Comparison of ENCODE assay signal across 14 cellular contexts in genomic region chr1:164577291-164577690, GRCh38. TPM values are rescaled to one million over a fixed set of nuclear protein-coding genes. Genes with fewer than 3 reads are reported as not detected.
DNase-seq lines count a peak whose midpoint lies in the region; ATAC-seq and TF ChIP-seq lines count a peak whose summit lies in the region.
"Had no signal": no experiment of that assay in that cellular context is flagged by ENCODE, and none has a peak within 500 bp of the region (broad histone marks: within the 10 kb centered on the region; RNA-seq: fewer than 3 reads in every experiment).

No MANE protein-coding gene starts in this region.

- H3F3A ChIP-seq in neural cell (ENCODE audit: insufficient read depth, low read length, poor library complexity, severe bottlenecking), result peaks cover 5% of the 10 kb centered on the region

- intact Hi-C loops in heart left ventricle (cut with DNase I) (no loop called here), cardiac septum (cut with DNase I) (no loop called here), esophagus squamous epithelium (cut with DNase I) (no loop called here), upper lobe of right lung (cut with DNase I) (no loop called here), right lobe of liver (cut with DNase I) (no loop called here), sciatic nerve (cut with DNase I) (no loop called here)

- H3K79me2 ChIP-seq in neural cell (replicated peaks; ENCODE audit: insufficient read depth, low read length), result peaks cover 91% of the 10 kb centered on the region

- TF ChIP-seq CTCF in heart left ventricle (IDR thresholded peaks at IDR 0.05), result no peak
- TF ChIP-seq CTCF in esophagus squamous epithelium (IDR thresholded peaks at IDR 0.05), result no peak
- no peak for TF ChIP-seq CTCF in neural cell (IDR thresholded peaks at IDR 0.05; ENCODE audit: poor library complexity, severe bottlenecking)
- TF ChIP-seq CTCF in upper lobe of right lung (IDR thresholded peaks at IDR 0.05), result no peak
- no peak for TF ChIP-seq CTCF in right lobe of liver (IDR thresholded peaks at IDR 0.05)

- H4K20me1 ChIP-seq in neural cell (ENCODE audit: insufficient read depth), result no peaks in the 10 kb centered on the region

- H3K4me1 ChIP-seq in heart left ventricle (peaks cover 0 to 64% (median 25%) of the 10 kb centered on the region in 12 donors), esophagus squamous epithelium (peaks cover 5 to 64% (median 29%) of the 10 kb centered on the region in 3 donors), upper lobe of right lung (no peaks in the 10 kb centered on the region), right lobe of liver (no peaks in the 10 kb centered on the region)

- H3K27me3 ChIP-seq in heart left ventricle, result no peaks in the 10 kb centered on the region
- H3K27me3 ChIP-seq in esophagus squamous epithelium, result no peaks in the 10 kb centered on the region
- H3K27me3 ChIP-seq in neural cell (ENCODE audit: insufficient read depth, low read depth, low read length), result no peaks in the 10 kb centered on the region
- H3K27me3 ChIP-seq in upper lobe of right lung, result no peaks in the 10 kb centered on the region
- H3K27me3 ChIP-seq in right lobe of liver, result no peaks in the 10 kb centered on the region

- H3K9me3 ChIP-seq in heart left ventricle, result no peaks in the 10 kb centered on the region
- H3K9me3 ChIP-seq in esophagus squamous epithelium, result no peaks in the 10 kb centered on the region
- no peaks in the 10 kb centered on the region for H3K9me3 ChIP-seq in neural cell (ENCODE audit: low read length)
- H3K9me3 ChIP-seq in upper lobe of right lung, result no peaks in the 10 kb centered on the region
- H3K9me3 ChIP-seq in right lobe of liver, result no peaks in the 10 kb centered on the region

- WGBS in heart left ventricle, 4 donors, result 59 to 66% (median 64%) methylated on average over 3 of the region's 3 CpGs
- WGBS in esophagus squamous epithelium, 2 donors, result 70 to 72% methylated on average over 3 of the region's 3 CpGs
- WGBS in right lobe of liver (ENCODE audit: insufficient coverage, low coverage, low lambda C conversion rate, missing lambda C conversion rate), result 84% methylated on average over 3 of the region's 3 CpGs

- TF ChIP-seq EP300 in neural cell (conservative IDR thresholded peaks at IDR 0.05; ENCODE audit: poor library complexity, severe bottlenecking), result no peak

- H3K9ac ChIP-seq in neural cell (ENCODE audit: low read length), result peak overlapping the region; percentile 63

- TF ChIP-seq RAD21 in neural cell (conservative IDR thresholded peaks at IDR 0.05), result no peak

- no peaks in the 10 kb centered on the region for H3K9me2 ChIP-seq in neural cell (ENCODE audit: insufficient read depth, low read length)

- no peak for TF ChIP-seq POLR2A in heart left ventricle (IDR thresholded peaks at IDR 0.05)
- no peak for TF ChIP-seq POLR2A in esophagus squamous epithelium (IDR thresholded peaks at IDR 0.05)
- TF ChIP-seq POLR2A in right lobe of liver (IDR thresholded peaks at IDR 0.05), result no peak

- DNase-seq in heart left ventricle, result no peak
- no peak for DNase-seq in cardiac septum (ENCODE audit: low spot score)
- DNase-seq in esophagus squamous epithelium (lab: John Stamatoyannopoulos, UW), result no peak
- DNase-seq in upper lobe of right lung, result no peak
- no peak for DNase-seq in right lobe of liver
- DNase-seq in sciatic nerve (ENCODE audit: low spot score), result no peak
- no peak for DNase-seq in GF-D8 (lab: John Stamatoyannopoulos, UW)
- DNase-seq: activated gamma-delta T cell treated with Interleukin-2 at 50 U/mL for 16 hours; CD4-positive, alpha-beta memory T cell; NCI-H1105 treated with DMSO at 0.1 percent for 48 hours; NCI-H446 treated with DMSO at 0.1 percent for 48 hours; stimulated activated CD4-positive, alpha-beta T cell treated with anti-CD3 and anti-CD28 coated beads, Interleukin-4, amount 100 ng/mL, for 4 hours; WERI-Rb-1 had no signal

- H3K36me3 ChIP-seq in heart left ventricle (peaks cover 0 to 22% (median 3%) of the 10 kb centered on the region in 9 donors), esophagus squamous epithelium (peaks cover 0 to 29% (median 0%) of the 10 kb centered on the region in 3 donors), neural cell (ENCODE audit: insufficient read depth, low read length) (no peaks in the 10 kb centered on the region), upper lobe of right lung (no peaks in the 10 kb centered on the region), right lobe of liver (no peaks in the 10 kb centered on the region)
- H3K36me3 ChIP-seq: WERI-Rb-1 had no signal

- H3K4me2 ChIP-seq in neural cell (ENCODE audit: low read length), result peak overlapping the region; percentile 64

- H3K27ac ChIP-seq in heart left ventricle, result peak overlapping the region in 9 of 12 donors; percentile 39 to 82 (median 58)
- peak overlapping the region in 3 of 4 donors; percentile 67 to 85 (median 83) for H3K27ac ChIP-seq in esophagus squamous epithelium
- peak overlapping the region; percentile 79 for H3K27ac ChIP-seq in neural cell (ENCODE audit: low read length)
- peak overlapping the region; percentile 12 for H3K27ac ChIP-seq in upper lobe of right lung
- H3K27ac ChIP-seq in right lobe of liver, result no peak overlapping the region
- H3K27ac ChIP-seq: WERI-Rb-1 had no signal

- ATAC-seq in heart left ventricle (peak in 2 of 4 donors; percentile 9 to 17), upper lobe of right lung (no peak), right lobe of liver (no peak), sciatic nerve (no peak)

- H2AFZ ChIP-seq in neural cell (ENCODE audit: low read depth, low read length), result no peak overlapping the region

- H3K4me3 ChIP-seq in heart left ventricle (peak overlapping the region in 1 of 12 donors; percentile 49), esophagus squamous epithelium (peak overlapping the region in 1 of 4 donors; percentile 57), neural cell (ENCODE audit: low read length) (peak overlapping the region; percentile 61), upper lobe of right lung (no peak overlapping the region), right lobe of liver (no peak overlapping the region)

TF ChIP-seq in neural cell, 6 proteins besides CTCF, POLR2A, EP300 and RAD21:
- TF ChIP-seq MXI1 (conservative IDR thresholded peaks at IDR 0.05; ENCODE audit: poor library complexity, severe bottlenecking) (no peak), SMC3 (conservative IDR thresholded peaks at IDR 0.05; ENCODE audit: poor library complexity) (peak; percentile 2)

RNA-seq across cellular contexts. Expression of gene PBX1, which starts 18.3 kb away (rescaled TPM):
- 10 to 100 TPM; 24.0 to 78.2 (median 59.8) TPM for total RNA-seq in heart left ventricle
- polyA plus RNA-seq in heart left ventricle, result 10 to 100 TPM; 15.2 to 28.7 TPM
- 52.2 TPM for total RNA-seq in cardiac septum
- 10 to 100 TPM; 15.2 to 48.6 (median 23.5) TPM for total RNA-seq in esophagus squamous epithelium
- polyA plus RNA-seq in neural cell, result 42.4 and 48.1 TPM in 2 replicates
- polyA minus RNA-seq in neural cell, result 233 and 303 TPM in 2 replicates
- total RNA-seq in upper lobe of right lung, result 56.7 TPM
- 1 to 10 TPM; 3.1 to 7.9 (median 6.9) TPM for total RNA-seq in right lobe of liver
- 72.9 TPM for total RNA-seq in sciatic nerve

Comparison
In these comparisons a context has a peak if more than half of its experiments do, and no peak if none do; other contexts are left out.
1. H3K27ac ChIP-seq: peak in heart left ventricle (9 of 12), esophagus squamous epithelium (3 of 4), neural cell (single experiment) and upper lobe of right lung (single experiment); none in right lobe of liver (0 of 3).